9 cellular contexts compared by ENCODE assay signal in the genomic region with DNA sequence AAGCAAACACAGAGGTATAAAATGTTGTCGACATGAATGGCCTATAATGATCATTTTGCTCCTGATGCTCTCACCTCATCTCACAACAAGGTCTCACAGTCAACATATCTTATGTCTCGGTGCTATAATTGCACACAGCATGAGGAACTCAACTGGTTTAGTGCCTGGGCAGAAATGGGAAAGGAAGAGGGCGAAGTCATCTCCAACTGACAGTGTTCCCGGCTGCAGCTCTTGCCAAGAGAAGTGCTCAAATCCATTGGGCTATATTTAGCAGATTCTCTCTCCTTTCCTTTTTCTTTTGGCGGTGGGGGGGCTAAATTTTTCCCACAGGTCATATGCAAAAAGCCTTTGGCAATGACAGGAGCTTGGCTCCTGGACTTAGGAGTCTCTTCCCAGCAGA. TPM values are rescaled to one million over a fixed set of nuclear protein-coding genes. Genes with fewer than 3 reads are reported as not detected.
DNase-seq lines count a peak whose midpoint lies in the region; ATAC-seq and TF ChIP-seq lines count a peak whose summit lies in the region.
"Had no signal": no experiment of that assay in that cellular context is flagged by ENCODE, and none has a peak within 500 bp of the region (broad histone marks: within the 10 kb centered on the region; RNA-seq: fewer than 3 reads in every experiment).

No MANE protein-coding gene starts in this region.

- H3K36me3 Mint-ChIP-seq in brain: peaks cover 11% of the 10 kb centered on the region

- ATAC-seq in right lobe of liver (peak; percentile 25 to 44 (median 40)), GM18858 (IDR thresholded peaks at IDR 0.05; ENCODE audit: unreplicated experiment) (no peak), GM19463 (IDR thresholded peaks at IDR 0.05; ENCODE audit: unreplicated experiment) (no peak), GM21576 (IDR thresholded peaks at IDR 0.05; ENCODE audit: unreplicated experiment) (no peak)

- peak overlapping the region; percentile 39 to 77 (median 74) for H3K4me3 Mint-ChIP-seq in brain

- H3K9me3 ChIP-seq in right lobe of liver: no peaks in the 10 kb centered on the region

- no peaks in the 10 kb centered on the region for H3K27me3 ChIP-seq in right lobe of liver

- peak overlapping the region; percentile 85 to 97 (median 91) for H3K27ac Mint-ChIP-seq in brain

- H3K27me3 Mint-ChIP-seq in brain: peaks cover 5% of the 10 kb centered on the region

- H3K9me3 Mint-ChIP-seq in brain: no peaks in the 10 kb centered on the region

- TF ChIP-seq POLR2A in right lobe of liver (IDR thresholded peaks at IDR 0.05): no peak

- TF ChIP-seq CTCF in brain (conservative IDR thresholded peaks at IDR 0.05) (no peak), right lobe of liver (IDR thresholded peaks at IDR 0.05) (no peak)

- peak; percentile 21 for DNase-seq in NCI-H128 (lab: John Stamatoyannopoulos, UW; ENCODE audit: unreplicated experiment)
- no peak for DNase-seq in right lobe of liver
- peak in 9 of 49 donors; percentile 19 to 65 (median 28) for DNase-seq in substantia nigra (lab: John Stamatoyannopoulos, UW)
- no peak for DNase-seq in central memory CD4-positive, alpha-beta T cell
- DNase-seq: activated effector memory CD4-positive, alpha-beta T cell treated with anti-CD3 and anti-CD28 coated beads, Interleukin-2, amount 50 U/mL, for 16 hours had no signal

- intact Hi-C loops in right lobe of liver (cut with DNase I): no loop called here

- 9% methylated on average over 5 of the region's 5 CpGs for WGBS in right lobe of liver (ENCODE audit: insufficient coverage, low coverage, low lambda C conversion rate, missing lambda C conversion rate)

- H3K36me3 ChIP-seq in right lobe of liver: peaks cover 0 to 6% (median 1%) of the 10 kb centered on the region in 4 donors

- no peak overlapping the region for H3K4me3 ChIP-seq in right lobe of liver

- H3K4me1 Mint-ChIP-seq in brain: peaks cover 95% of the 10 kb centered on the region

- peak overlapping the region; percentile 44 to 60 (median 56) for H3K27ac ChIP-seq in right lobe of liver
- peak overlapping the region; percentile 67 for H3K27ac ChIP-seq in substantia nigra (ENCODE audit: low read depth, low read length, poor library complexity, severe bottlenecking)

- H3K4me1 ChIP-seq in right lobe of liver: peaks cover 4 to 72% (median 39%) of the 10 kb centered on the region in 4 donors

RNA-seq across cellular contexts. Expression of a gene that starts 53.0 kb away (rescaled TPM):
- polyA plus RNA-seq in brain (ENCODE audit: insufficient read depth, low read depth, low replicate concordance): 12.6 TPM
- under 1 TPM in 5 of 6 experiments, not detected in 1; 0.13 to 0.53 (median 0.25) TPM for total RNA-seq in right lobe of liver

Comparison
In these comparisons a context has a peak if more than half of its experiments do, and no peak if none do; other contexts are left out.
1. ATAC-seq: peak in right lobe of liver (4 of 4); none in GM18858 (single experiment), GM19463 (single experiment) and GM21576 (single experiment).